9 cellular contexts compared by ENCODE assay signal in the genomic region with DNA sequence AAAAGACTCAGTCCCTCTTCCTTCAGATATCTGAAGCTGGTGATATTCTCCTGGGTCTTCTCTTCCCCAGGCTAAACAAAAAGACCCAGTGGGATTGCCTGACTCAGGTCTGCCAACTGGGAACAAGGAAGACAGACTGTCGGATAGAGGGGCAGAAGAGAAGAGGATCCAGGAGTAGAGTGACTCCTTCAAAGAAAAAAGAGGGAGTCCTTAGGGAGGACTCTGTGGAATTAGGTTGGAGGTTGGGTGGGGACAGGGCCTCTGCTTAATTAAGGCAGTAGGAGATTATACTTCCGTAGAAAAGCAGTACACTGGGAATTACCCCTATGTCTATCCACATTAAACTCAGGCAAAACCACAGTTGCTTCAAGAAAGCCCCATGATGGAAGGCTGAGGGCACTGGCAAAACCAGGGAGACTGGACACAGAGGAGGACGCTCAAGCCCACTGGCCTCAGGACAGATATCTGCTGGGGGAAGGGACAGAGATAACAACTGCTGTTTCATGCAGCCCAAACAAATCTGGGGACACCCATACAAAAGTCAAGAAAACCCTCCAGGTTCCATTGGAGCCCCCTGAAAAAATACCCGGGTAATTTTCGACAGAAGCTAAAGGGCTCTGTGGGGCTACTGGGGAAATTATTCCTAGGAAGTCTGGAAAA. TPM values are rescaled to one million over a fixed set of nuclear protein-coding genes. Genes with fewer than 3 reads are reported as not detected.
A peak's percentile ranks its signal among the peaks of the same experiment; 100 is the strongest.
DNase-seq lines count a peak whose midpoint lies in the region; ATAC-seq and TF ChIP-seq lines count a peak whose summit lies in the region.
"Had no signal": no experiment of that assay in that cellular context is flagged by ENCODE, and none has a peak within 500 bp of the region (broad histone marks: within the 10 kb centered on the region; RNA-seq: fewer than 3 reads in every experiment).

No MANE protein-coding gene starts in this region.

- H3K27ac Mint-ChIP-seq in activated T-helper 2 cell treated with anti-CD3 and anti-CD28 coated beads, Interferon-gamma antibody, Interleukin-2, Interleukin-4, amounts not matched to agents 10 μg/mL and 5 μg/mL and 100 μg/mL, durations not matched to agents 14 hours and 24 hours and 36 hours = peak overlapping the region; percentile 93

- no peaks in the 10 kb centered on the region for H3K9me3 ChIP-seq in lung (ENCODE audit: control insufficient read depth in 2 of 2, insufficient read depth in 1 of 2, low read length in 1 of 2)

- ATAC-seq in GM21786 (IDR thresholded peaks at IDR 0.05; ENCODE audit: unreplicated experiment) = peak; percentile 11
- ATAC-seq in lung (ENCODE audit: insufficient read depth, low FRiP score) = no peak
- no peak for ATAC-seq in GM19324 (IDR thresholded peaks at IDR 0.05; ENCODE audit: low FRiP score, unreplicated experiment)

- intact Hi-C loops in activated T-helper 2 cell treated with anti-CD3 and anti-CD28 coated beads, Interferon-gamma antibody, Interleukin-2, Interleukin-4, amounts not matched to agents 10 μg/mL and 5 μg/mL and 100 μg/mL, durations not matched to agents 14 hours and 24 hours and 36 hours (cut with micrococcal nuclease) = loop anchor here (1.0 kb wide), 3 partner anchors 17 to 42 kb away; no protein-coding TSS in a partner anchor

- WGBS in lung, 2 donors = 70 to 81% methylated on average over 5 of the region's 5 CpGs

- peak overlapping the region; percentile 99 for H3K27ac ChIP-seq in ACC112 (ENCODE audit: low read depth, low read length)
- peak overlapping the region; percentile 81 to 98 for H3K27ac ChIP-seq in lung (ENCODE audit: low read depth in 1 of 2, low read length in 1 of 2)
- H3K27ac ChIP-seq: SK-N-MC had no signal

- peak overlapping the region; percentile 97 for H3K4me3 Mint-ChIP-seq in activated T-helper 2 cell treated with anti-CD3 and anti-CD28 coated beads, Interferon-gamma antibody, Interleukin-2, Interleukin-4, amounts not matched to agents 10 μg/mL and 5 μg/mL and 100 μg/mL, durations not matched to agents 14 hours and 24 hours and 36 hours (ENCODE audit: low read depth)

- H3K4me1 Mint-ChIP-seq in activated T-helper 2 cell treated with anti-CD3 and anti-CD28 coated beads, Interferon-gamma antibody, Interleukin-2, Interleukin-4, amounts not matched to agents 10 μg/mL and 5 μg/mL and 100 μg/mL, durations not matched to agents 14 hours and 24 hours and 36 hours (ENCODE audit: low read depth) = peaks cover 61% of the 10 kb centered on the region

- no peaks in the 10 kb centered on the region for H3K27me3 Mint-ChIP-seq in activated T-helper 2 cell treated with anti-CD3 and anti-CD28 coated beads, Interferon-gamma antibody, Interleukin-2, Interleukin-4, amounts not matched to agents 10 μg/mL and 5 μg/mL and 100 μg/mL, durations not matched to agents 14 hours and 24 hours and 36 hours (ENCODE audit: low read depth)

- no peak overlapping the region for H2AFZ ChIP-seq in ACC112 (ENCODE audit: low read length, unreplicated experiment)

- H3K9me3 Mint-ChIP-seq in activated T-helper 2 cell treated with anti-CD3 and anti-CD28 coated beads, Interferon-gamma antibody, Interleukin-2, Interleukin-4, amounts not matched to agents 10 μg/mL and 5 μg/mL and 100 μg/mL, durations not matched to agents 14 hours and 24 hours and 36 hours = no peaks in the 10 kb centered on the region

- H3K4me1 ChIP-seq in ACC112 (ENCODE audit: control insufficient read depth, insufficient read depth, low read length, unreplicated experiment) (peaks cover 75% of the 10 kb centered on the region), lung (ENCODE audit: control insufficient read depth in 2 of 2, insufficient read depth in 2 of 2, low read length in 2 of 2) (peaks cover 12 to 35% of the 10 kb centered on the region in 2 donors)

- H3K4me3 ChIP-seq in ACC112 (ENCODE audit: low read depth, low read length) (peak overlapping the region; percentile 71), lung (peak overlapping the region; percentile 2)
- H3K4me3 ChIP-seq: SK-N-MC had no signal

- peaks cover 99% of the 10 kb centered on the region for H3K36me3 Mint-ChIP-seq in activated T-helper 2 cell treated with anti-CD3 and anti-CD28 coated beads, Interferon-gamma antibody, Interleukin-2, Interleukin-4, amounts not matched to agents 10 μg/mL and 5 μg/mL and 100 μg/mL, durations not matched to agents 14 hours and 24 hours and 36 hours (ENCODE audit: low read depth)

- H3K79me2 ChIP-seq in ACC112 (ENCODE audit: control insufficient read depth, insufficient read depth, low read length, unreplicated experiment) = peaks cover 91% of the 10 kb centered on the region

- peaks cover 70% of the 10 kb centered on the region for H3K36me3 ChIP-seq in ACC112 (ENCODE audit: insufficient read depth, low read length)
- H3K36me3 ChIP-seq in lung (ENCODE audit: control insufficient read depth in 2 of 2, insufficient read depth in 2 of 2, low read length in 2 of 2) = peaks cover 4 to 21% of the 10 kb centered on the region in 2 donors

- no peak for TF ChIP-seq CTCF in lung (IDR thresholded peaks at IDR 0.05; ENCODE audit: control extremely low read depth, extremely low read depth)

- H3K27me3 ChIP-seq in ACC112 (ENCODE audit: insufficient read depth, low read length) (no peaks in the 10 kb centered on the region), lung (ENCODE audit: control insufficient read depth, insufficient read depth) (no peaks in the 10 kb centered on the region)

- no peak for DNase-seq in activated T-helper 2 cell treated with anti-CD3 and anti-CD28 coated beads, Interferon-gamma antibody, Interleukin-2, Interleukin-4, amounts not matched to agents 10 μg/mL and 5 μg/mL and 100 μg/mL, durations not matched to agents 14 hours and 24 hours and 36 hours (ENCODE audit: low spot score)
- no peak for DNase-seq in lung (ENCODE audit: low spot score)
- DNase-seq in effector CD4-positive, alpha-beta T cell = no peak
- DNase-seq in NCI-H2196 (lab: John Stamatoyannopoulos, UW; ENCODE audit: unreplicated experiment) = no peak
- DNase-seq in SW 1271 (lab: John Stamatoyannopoulos, UW) = no peak

RNA-seq across cellular contexts. Expression of gene BCL2L1, which starts 5.7 kb away (rescaled TPM):
- 313 and 326 TPM in 2 replicates for total RNA-seq in activated T-helper 2 cell treated with anti-CD3 and anti-CD28 coated beads, Interferon-gamma antibody, Interleukin-2, Interleukin-4, amounts not matched to agents 10 μg/mL and 5 μg/mL and 100 μg/mL, durations not matched to agents 14 hours and 24 hours and 36 hours
- 100 to 1,000 TPM; 113 to 150 TPM for total RNA-seq in lung
- 100 to 1,000 TPM; 107 to 120 TPM for polyA plus RNA-seq in lung

RNA-seq across cellular contexts. Expression of gene TPX2, which starts 22.1 kb away (rescaled TPM):
- total RNA-seq in activated T-helper 2 cell treated with anti-CD3 and anti-CD28 coated beads, Interferon-gamma antibody, Interleukin-2, Interleukin-4, amounts not matched to agents 10 μg/mL and 5 μg/mL and 100 μg/mL, durations not matched to agents 14 hours and 24 hours and 36 hours = 82.8 and 83.0 TPM in 2 replicates
- 1 to 10 TPM; 1.6 to 6.5 TPM for total RNA-seq in lung
- 1 to 10 TPM; 2.0 to 2.1 TPM for polyA plus RNA-seq in lung

Comparison
In these comparisons a context has a peak if more than half of its experiments do, and no peak if none do; other contexts are left out.
1. RNA of gene TPX2, which starts 22.1 kb away (total RNA-seq): 82.8 to 83.0 TPM in activated T-helper 2 cell treated with anti-CD3 and anti-CD28 coated beads, Interferon-gamma antibody, Interleukin-2, Interleukin-4, amounts not matched to agents 10 μg/mL and 5 μg/mL and 100 μg/mL, durations not matched to agents 14 hours and 24 hours and 36 hours; 1.6 to 6.5 TPM in lung; every median in the first group is over 10 times any median in the second.